Comparison of ENCODE assay signal across 28 cellular contexts in genomic region chr6:162408805-162409535, GRCh38.
"Had no signal": no experiment of that assay in that cellular context is flagged by ENCODE, and none has a peak within 500 bp of the region (broad histone marks: within the 10 kb centered on the region; RNA-seq: fewer than 3 reads in every experiment).

No MANE protein-coding gene starts in this region.

- H3K4me2 ChIP-seq: KMS-11 had no signal

- H3K36me3 Mint-ChIP-seq: activated naive CD8-positive, alpha-beta T cell treated with anti-CD3 and anti-CD28 coated beads, Interleukin-2, amount 10 ng/mL, durations not matched to agents 7 days and 5 days had no signal

- DNase-seq: activated CD4-positive, alpha-beta T cell treated with anti-CD3 and anti-CD28 coated beads for 36 hours; activated CD4-positive, alpha-beta T cell treated with anti-CD3 and anti-CD28 coated beads, Interleukin-2, amount 50 U/mL, for 1 hour; activated CD8-positive, alpha-beta memory T cell treated with anti-CD3 and anti-CD28 coated beads, Interleukin-2, amount 50 U/mL, for 4 hours; activated CD8-positive, alpha-beta T cell treated with anti-CD3 and anti-CD28 coated beads for 36 hours; activated naive CD4-positive, alpha-beta T cell treated with anti-CD3 and anti-CD28 coated beads, Interleukin-2, amount 50 U/mL, for 16 hours; activated naive CD8-positive, alpha-beta T cell treated with anti-CD3 and anti-CD28 coated beads, Interleukin-2, amount 10 ng/mL, durations not matched to agents 7 days and 5 days; adrenal gland; anterior cingulate cortex; caudate nucleus; MV-4-11; NCI-H1092 treated with DMSO at 0.1 percent for 48 hours; NCI-H1417 treated with DMSO at 0.1 percent for 48 hours; NCI-H1694; NCI-H2029; NCI-H2107; NCI-H2171 treated with DMSO at 0.1 percent for 48 hours; NCI-H226; NCI-H526 treated with DMSO at 0.1 percent for 48 hours; NCI-H82; NK-92 treated with Interleukin-12 subunit alpha and Interleukin-12 subunit beta, amount 100 ng/mL, for 24 hours; OCI-M1; RPMI8226; T-helper 1 cell had no signal

- H3K27me3 ChIP-seq: adrenal gland, breast epithelium had no signal

- ATAC-seq: activated CD4-positive, alpha-beta T cell treated with anti-CD3 and anti-CD28 coated beads for 36 hours; activated CD8-positive, alpha-beta T cell treated with anti-CD3 and anti-CD28 coated beads for 36 hours; Panc1; Right ventricle myocardium inferior had no signal

- H3K36me3 ChIP-seq: adrenal gland, breast epithelium had no signal

- H3K27ac Mint-ChIP-seq: activated CD4-positive, alpha-beta T cell treated with anti-CD3 and anti-CD28 coated beads for 36 hours; activated CD8-positive, alpha-beta T cell treated with anti-CD3 and anti-CD28 coated beads for 36 hours; activated naive CD8-positive, alpha-beta T cell treated with anti-CD3 and anti-CD28 coated beads, Interleukin-2, amount 10 ng/mL, durations not matched to agents 7 days and 5 days had no signal

- H3K27ac ChIP-seq: adrenal gland, breast epithelium, KMS-11, VCaP had no signal

- H3K4me3 Mint-ChIP-seq: activated CD4-positive, alpha-beta T cell treated with anti-CD3 and anti-CD28 coated beads for 36 hours; activated CD8-positive, alpha-beta T cell treated with anti-CD3 and anti-CD28 coated beads for 36 hours; activated naive CD8-positive, alpha-beta T cell treated with anti-CD3 and anti-CD28 coated beads, Interleukin-2, amount 10 ng/mL, durations not matched to agents 7 days and 5 days had no signal

- H3K4me1 Mint-ChIP-seq: activated CD4-positive, alpha-beta T cell treated with anti-CD3 and anti-CD28 coated beads for 36 hours; activated naive CD8-positive, alpha-beta T cell treated with anti-CD3 and anti-CD28 coated beads, Interleukin-2, amount 10 ng/mL, durations not matched to agents 7 days and 5 days had no signal

- H3K4me1 ChIP-seq: adrenal gland, breast epithelium had no signal

- H3K4me3 ChIP-seq: adrenal gland, breast epithelium had no signal

- H3K9me3 ChIP-seq: adrenal gland, breast epithelium had no signal

- H3K27me3 Mint-ChIP-seq: activated CD4-positive, alpha-beta T cell treated with anti-CD3 and anti-CD28 coated beads for 36 hours; activated CD8-positive, alpha-beta T cell treated with anti-CD3 and anti-CD28 coated beads for 36 hours; activated naive CD8-positive, alpha-beta T cell treated with anti-CD3 and anti-CD28 coated beads, Interleukin-2, amount 10 ng/mL, durations not matched to agents 7 days and 5 days had no signal

- H3K9ac ChIP-seq: KMS-11 had no signal
